Comparison of ENCODE assay signal across 1 cellular context in the genomic region with DNA sequence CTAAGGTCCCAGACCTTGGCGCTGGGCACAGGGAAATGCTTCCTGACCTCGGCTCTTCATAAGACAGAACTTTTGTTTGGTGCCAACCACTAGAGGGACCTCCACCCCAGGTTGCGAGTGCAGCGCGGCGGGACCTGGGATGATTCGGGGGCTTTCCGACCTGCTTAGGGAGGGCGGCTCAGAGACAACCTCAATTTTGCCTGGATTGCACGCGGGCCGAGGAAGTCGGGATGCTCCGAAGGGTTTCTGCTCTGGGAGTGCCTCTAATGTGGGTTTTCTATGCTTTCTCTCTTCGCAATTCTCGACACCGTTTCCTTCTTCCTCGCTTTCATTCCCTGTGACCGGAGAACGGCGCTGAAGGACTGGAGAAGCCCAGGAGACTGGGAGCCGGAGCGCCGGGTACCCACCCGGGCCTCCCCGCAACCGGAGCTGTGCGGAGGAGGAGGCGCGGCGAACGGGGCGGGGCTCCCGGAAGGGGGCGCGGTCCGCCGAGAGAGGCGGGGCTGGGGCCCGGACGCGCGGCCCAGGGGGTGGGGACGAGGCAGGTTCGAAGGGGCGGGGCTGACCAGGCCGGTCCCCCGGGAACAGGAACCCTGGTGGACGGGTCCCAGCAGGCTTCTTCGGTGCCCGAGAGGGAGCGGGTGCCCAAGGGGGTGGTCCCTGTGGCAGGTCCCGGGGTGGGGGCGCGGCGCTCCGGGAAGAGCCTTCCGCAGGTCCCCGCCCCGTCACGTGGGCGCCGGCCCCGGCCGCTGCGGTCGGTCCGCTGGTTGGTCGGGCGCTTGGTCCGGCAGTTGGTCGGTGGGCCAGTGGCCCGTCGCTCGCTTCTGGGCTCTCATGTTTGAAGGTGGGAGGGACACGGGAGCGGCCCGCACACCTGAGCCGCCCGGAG.
TF ChIP-seq lines count a peak whose summit lies in the region.

A gene (plus strand): TSS at position 790 of the 889 bp plus-strand sequence. CDS start 35,477 bp downstream, outside the sequence.

TF ChIP-seq in K562, 482 proteins besides CTCF, POLR2A, EP300 and RAD21 (continued from another document):
- TF ChIP-seq, protein P1, sequence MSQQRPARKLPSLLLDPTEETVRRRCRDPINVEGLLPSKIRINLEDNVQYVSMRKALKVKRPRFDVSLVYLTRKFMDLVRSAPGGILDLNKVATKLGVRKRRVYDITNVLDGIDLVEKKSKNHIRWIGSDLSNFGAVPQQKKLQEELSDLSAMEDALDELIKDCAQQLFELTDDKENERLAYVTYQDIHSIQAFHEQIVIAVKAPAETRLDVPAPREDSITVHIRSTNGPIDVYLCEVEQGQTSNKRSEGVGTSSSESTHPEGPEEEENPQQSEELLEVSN (IDR thresholded peaks at IDR 0.05; ENCODE audit: borderline replicate concordance in 1 of 2, extremely low read depth in 1 of 2, insufficient read depth in 1 of 2, insufficient read length in 1 of 2, low read depth in 1 of 2, low read length in 1 of 2, poor library complexity in 1 of 2, severe bottlenecking in 1 of 2): peak in 1 of 2 experiments; percentile 30
- TF ChIP-seq, protein P2, sequence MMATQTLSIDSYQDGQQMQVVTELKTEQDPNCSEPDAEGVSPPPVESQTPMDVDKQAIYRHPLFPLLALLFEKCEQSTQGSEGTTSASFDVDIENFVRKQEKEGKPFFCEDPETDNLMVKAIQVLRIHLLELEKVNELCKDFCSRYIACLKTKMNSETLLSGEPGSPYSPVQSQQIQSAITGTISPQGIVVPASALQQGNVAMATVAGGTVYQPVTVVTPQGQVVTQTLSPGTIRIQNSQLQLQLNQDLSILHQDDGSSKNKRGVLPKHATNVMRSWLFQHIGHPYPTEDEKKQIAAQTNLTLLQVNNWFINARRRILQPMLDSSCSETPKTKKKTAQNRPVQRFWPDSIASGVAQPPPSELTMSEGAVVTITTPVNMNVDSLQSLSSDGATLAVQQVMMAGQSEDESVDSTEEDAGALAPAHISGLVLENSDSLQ (IDR thresholded peaks at IDR 0.05): no peak
- TF ChIP-seq XRCC3 (IDR thresholded peaks at IDR 0.05) (no peak), NCOA2 (IDR thresholded peaks at IDR 0.05; ENCODE audit: partially characterized antibody in 2 of 2) (no peak), ZNF239 (CRISPR knock-in tag; IDR thresholded peaks at IDR 0.05) (no peak), ZNF445 (CRISPR knock-in tag; IDR thresholded peaks at IDR 0.05; ENCODE audit: low read depth) (no peak), ZC3H11A (IDR thresholded peaks at IDR 0.05; ENCODE audit: low read depth, low read length) (no peak), PHF8 (IDR thresholded peaks at IDR 0.05; ENCODE audit: borderline replicate concordance, low read length) (peak; percentile 24; the same call in 1 of the 2 replicates), SOX6 (IDR thresholded peaks at IDR 0.05) (no peak), HMGN3 (IDR thresholded peaks at IDR 0.05; ENCODE audit: borderline replicate concordance, extremely low read depth, insufficient read length, low read depth, low read length) (peak; percentile 35), MEIS2 (IDR thresholded peaks at IDR 0.05; ENCODE audit: partially characterized antibody) (no peak), TCF7L2 (IDR thresholded peaks at IDR 0.05; ENCODE audit: low read depth, low read length) (no peak), HNRNPK (IDR thresholded peaks at IDR 0.05; ENCODE audit: low read depth, low read length, poor library complexity, severe bottlenecking) (no peak), NR2C1 (IDR thresholded peaks at IDR 0.05) (no peak), NR2C1 (tag; IDR thresholded peaks at IDR 0.05) (no peak), CHD4 (IDR thresholded peaks at IDR 0.05; ENCODE audit: insufficient read depth, insufficient replicate concordance, low read depth, low read length, poor library complexity, severe bottlenecking) (no peak), POLR2G (IDR thresholded peaks at IDR 0.05; ENCODE audit: low read depth, low read length) (peak; percentile 72), PTRF (tag; IDR thresholded peaks at IDR 0.05) (no peak), HDAC3 (IDR thresholded peaks at IDR 0.05; ENCODE audit: borderline replicate concordance, partially characterized antibody) (no peak), HNRNPUL1 (IDR thresholded peaks at IDR 0.05; ENCODE audit: low read length) (no peak), TSC22D4 (tag; IDR thresholded peaks at IDR 0.05) (no peak), EWSR1 (IDR thresholded peaks at IDR 0.05; ENCODE audit: borderline replicate concordance, low read depth, partially characterized antibody) (no peak), GATAD2B (IDR thresholded peaks at IDR 0.05; ENCODE audit: borderline replicate concordance) (no peak), ARHGAP35 (IDR thresholded peaks at IDR 0.05; ENCODE audit: partially characterized antibody) (no peak), BDP1 (IDR thresholded peaks at IDR 0.05; ENCODE audit: insufficient read depth, insufficient read length) (no peak), MAFK (IDR thresholded peaks at IDR 0.05; ENCODE audit: low read length) (no peak), RBM22 (IDR thresholded peaks at IDR 0.05; ENCODE audit: low read depth, low read length, poor library complexity, severe bottlenecking) (no peak), RFX7 (CRISPR knock-in tag; IDR thresholded peaks at IDR 0.05) (no peak), ZNF146 (CRISPR knock-in tag; IDR thresholded peaks at IDR 0.05; ENCODE audit: unreplicated experiment) (no peak), TRIM28 (IDR thresholded peaks at IDR 0.05) (no peak), ZNF253 (CRISPR knock-in tag; conservative IDR thresholded peaks at IDR 0.05) (no peak), NCOA6 (IDR thresholded peaks at IDR 0.05) (peak; percentile 72), HIVEP1 (CRISPR knock-in tag; IDR thresholded peaks at IDR 0.05) (no peak), KHSRP (IDR thresholded peaks at IDR 0.05) (no peak)
- TF ChIP-seq, protein P3, sequence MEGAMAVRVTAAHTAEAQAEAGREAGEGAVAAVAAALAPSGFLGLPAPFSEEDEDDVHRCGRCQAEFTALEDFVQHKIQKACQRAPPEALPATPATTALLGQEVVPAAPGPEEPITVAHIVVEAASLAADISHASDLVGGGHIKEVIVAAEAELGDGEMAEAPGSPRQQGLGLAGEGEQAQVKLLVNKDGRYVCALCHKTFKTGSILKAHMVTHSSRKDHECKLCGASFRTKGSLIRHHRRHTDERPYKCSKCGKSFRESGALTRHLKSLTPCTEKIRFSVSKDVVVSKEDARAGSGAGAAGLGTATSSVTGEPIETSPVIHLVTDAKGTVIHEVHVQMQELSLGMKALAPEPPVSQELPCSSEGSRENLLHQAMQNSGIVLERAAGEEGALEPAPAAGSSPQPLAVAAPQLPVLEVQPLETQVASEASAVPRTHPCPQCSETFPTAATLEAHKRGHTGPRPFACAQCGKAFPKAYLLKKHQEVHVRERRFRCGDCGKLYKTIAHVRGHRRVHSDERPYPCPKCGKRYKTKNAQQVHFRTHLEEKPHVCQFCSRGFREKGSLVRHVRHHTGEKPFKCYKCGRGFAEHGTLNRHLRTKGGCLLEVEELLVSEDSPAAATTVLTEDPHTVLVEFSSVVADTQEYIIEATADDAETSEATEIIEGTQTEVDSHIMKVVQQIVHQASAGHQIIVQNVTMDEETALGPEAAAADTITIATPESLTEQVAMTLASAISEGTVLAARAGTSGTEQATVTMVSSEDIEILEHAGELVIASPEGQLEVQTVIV (CRISPR knock-in tag; IDR thresholded peaks at IDR 0.05; ENCODE audit: borderline replicate concordance): no peak
- TF ChIP-seq, protein P4, sequence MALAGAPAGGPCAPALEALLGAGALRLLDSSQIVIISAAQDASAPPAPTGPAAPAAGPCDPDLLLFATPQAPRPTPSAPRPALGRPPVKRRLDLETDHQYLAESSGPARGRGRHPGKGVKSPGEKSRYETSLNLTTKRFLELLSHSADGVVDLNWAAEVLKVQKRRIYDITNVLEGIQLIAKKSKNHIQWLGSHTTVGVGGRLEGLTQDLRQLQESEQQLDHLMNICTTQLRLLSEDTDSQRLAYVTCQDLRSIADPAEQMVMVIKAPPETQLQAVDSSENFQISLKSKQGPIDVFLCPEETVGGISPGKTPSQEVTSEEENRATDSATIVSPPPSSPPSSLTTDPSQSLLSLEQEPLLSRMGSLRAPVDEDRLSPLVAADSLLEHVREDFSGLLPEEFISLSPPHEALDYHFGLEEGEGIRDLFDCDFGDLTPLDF (CRISPR knock-in tag; IDR thresholded peaks at IDR 0.05): no peak
- TF ChIP-seq, protein P5, sequence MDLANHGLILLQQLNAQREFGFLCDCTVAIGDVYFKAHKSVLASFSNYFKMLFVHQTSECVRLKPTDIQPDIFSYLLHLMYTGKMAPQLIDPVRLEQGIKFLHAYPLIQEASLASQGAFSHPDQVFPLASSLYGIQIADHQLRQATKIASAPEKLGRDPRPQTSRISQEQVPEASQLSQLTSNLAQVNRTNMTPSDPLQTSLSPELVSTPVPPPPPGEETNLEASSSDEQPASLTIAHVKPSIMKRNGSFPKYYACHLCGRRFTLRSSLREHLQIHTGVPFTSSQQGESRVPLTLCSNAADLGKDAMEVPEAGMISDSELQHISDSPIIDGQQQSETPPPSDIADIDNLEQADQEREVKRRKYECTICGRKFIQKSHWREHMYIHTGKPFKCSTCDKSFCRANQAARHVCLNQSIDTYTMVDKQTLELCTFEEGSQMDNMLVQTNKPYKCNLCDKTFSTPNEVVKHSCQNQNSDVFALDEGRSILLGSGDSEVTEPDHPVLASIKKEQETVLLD (IDR thresholded peaks at IDR 0.05): no peak
- TF ChIP-seq, protein P6, sequence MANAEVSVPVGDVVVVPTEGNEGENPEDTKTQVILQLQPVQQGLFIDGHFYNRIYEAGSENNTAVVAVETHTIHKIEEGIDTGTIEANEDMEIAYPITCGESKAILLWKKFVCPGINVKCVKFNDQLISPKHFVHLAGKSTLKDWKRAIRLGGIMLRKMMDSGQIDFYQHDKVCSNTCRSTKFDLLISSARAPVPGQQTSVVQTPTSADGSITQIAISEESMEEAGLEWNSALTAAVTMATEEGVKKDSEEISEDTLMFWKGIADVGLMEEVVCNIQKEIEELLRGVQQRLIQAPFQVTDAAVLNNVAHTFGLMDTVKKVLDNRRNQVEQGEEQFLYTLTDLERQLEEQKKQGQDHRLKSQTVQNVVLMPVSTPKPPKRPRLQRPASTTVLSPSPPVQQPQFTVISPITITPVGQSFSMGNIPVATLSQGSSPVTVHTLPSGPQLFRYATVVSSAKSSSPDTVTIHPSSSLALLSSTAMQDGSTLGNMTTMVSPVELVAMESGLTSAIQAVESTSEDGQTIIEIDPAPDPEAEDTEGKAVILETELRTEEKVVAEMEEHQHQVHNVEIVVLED (CRISPR knock-in tag; IDR thresholded peaks at IDR 0.05): no peak
- TF ChIP-seq, protein P7, sequence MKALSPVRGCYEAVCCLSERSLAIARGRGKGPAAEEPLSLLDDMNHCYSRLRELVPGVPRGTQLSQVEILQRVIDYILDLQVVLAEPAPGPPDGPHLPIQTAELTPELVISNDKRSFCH (CRISPR knock-in tag; IDR thresholded peaks at IDR 0.05): no peak
- TF ChIP-seq, protein P7 (tag; IDR thresholded peaks at IDR 0.05): no peak
- TF ChIP-seq, protein P8, sequence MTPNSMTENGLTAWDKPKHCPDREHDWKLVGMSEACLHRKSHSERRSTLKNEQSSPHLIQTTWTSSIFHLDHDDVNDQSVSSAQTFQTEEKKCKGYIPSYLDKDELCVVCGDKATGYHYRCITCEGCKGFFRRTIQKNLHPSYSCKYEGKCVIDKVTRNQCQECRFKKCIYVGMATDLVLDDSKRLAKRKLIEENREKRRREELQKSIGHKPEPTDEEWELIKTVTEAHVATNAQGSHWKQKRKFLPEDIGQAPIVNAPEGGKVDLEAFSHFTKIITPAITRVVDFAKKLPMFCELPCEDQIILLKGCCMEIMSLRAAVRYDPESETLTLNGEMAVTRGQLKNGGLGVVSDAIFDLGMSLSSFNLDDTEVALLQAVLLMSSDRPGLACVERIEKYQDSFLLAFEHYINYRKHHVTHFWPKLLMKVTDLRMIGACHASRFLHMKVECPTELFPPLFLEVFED (CRISPR knock-in tag; conservative IDR thresholded peaks at IDR 0.05): no peak
- TF ChIP-seq, protein P9, sequence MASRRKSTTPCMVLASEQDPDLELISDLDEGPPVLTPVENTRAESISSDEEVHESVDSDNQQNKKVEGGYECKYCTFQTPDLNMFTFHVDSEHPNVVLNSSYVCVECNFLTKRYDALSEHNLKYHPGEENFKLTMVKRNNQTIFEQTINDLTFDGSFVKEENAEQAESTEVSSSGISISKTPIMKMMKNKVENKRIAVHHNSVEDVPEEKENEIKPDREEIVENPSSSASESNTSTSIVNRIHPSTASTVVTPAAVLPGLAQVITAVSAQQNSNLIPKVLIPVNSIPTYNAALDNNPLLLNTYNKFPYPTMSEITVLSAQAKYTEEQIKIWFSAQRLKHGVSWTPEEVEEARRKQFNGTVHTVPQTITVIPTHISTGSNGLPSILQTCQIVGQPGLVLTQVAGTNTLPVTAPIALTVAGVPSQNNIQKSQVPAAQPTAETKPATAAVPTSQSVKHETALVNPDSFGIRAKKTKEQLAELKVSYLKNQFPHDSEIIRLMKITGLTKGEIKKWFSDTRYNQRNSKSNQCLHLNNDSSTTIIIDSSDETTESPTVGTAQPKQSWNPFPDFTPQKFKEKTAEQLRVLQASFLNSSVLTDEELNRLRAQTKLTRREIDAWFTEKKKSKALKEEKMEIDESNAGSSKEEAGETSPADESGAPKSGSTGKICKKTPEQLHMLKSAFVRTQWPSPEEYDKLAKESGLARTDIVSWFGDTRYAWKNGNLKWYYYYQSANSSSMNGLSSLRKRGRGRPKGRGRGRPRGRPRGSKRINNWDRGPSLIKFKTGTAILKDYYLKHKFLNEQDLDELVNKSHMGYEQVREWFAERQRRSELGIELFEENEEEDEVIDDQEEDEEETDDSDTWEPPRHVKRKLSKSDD (conservative IDR thresholded peaks at IDR 0.05; ENCODE audit: low read length): no peak
- TF ChIP-seq, protein P10, sequence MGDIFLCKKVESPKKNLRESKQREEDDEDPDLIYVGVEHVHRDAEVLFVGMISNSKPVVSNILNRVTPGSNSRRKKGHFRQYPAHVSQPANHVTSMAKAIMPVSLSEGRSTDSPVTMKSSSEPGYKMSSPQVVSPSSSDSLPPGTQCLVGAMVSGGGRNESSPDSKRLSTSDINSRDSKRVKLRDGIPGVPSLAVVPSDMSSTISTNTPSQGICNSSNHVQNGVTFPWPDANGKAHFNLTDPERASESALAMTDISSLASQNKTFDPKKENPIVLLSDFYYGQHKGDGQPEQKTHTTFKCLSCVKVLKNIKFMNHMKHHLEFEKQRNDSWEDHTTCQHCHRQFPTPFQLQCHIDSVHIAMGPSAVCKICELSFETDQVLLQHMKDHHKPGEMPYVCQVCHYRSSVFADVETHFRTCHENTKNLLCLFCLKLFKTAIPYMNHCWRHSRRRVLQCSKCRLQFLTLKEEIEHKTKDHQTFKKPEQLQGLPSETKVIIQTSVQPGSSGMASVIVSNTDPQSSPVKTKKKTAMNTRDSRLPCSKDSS (IDR thresholded peaks at IDR 0.05; ENCODE audit: low read depth, partially characterized antibody): no peak
